ENCODE assay signal across 1 cellular context in the genomic region with DNA sequence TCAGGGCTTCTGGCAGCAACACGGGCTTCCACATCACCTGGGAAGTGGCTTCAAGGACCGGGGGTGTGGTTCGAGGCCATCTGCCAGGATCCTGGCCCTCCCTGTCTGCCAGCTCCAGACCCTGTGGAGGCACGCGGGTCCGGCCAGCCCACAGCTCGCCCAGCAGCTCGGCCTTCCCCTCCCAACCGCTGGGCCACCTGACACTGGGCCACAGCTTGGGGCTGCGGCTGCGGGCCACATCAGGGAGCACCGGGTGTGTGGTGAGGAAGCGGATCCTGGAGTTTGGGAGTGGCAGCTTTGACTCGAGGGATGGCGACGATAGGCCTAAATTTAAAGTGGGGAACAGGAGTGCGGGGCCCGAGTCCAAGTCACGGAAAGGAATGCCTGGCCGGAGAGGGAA.
TF ChIP-seq lines count a peak whose summit lies in the region.

No MANE protein-coding gene starts in this region.

TF ChIP-seq in SK-N-SH, 30 proteins besides CTCF, POLR2A, EP300 and RAD21:
- TF ChIP-seq RXRA (IDR thresholded peaks at IDR 0.05; ENCODE audit: borderline replicate concordance, low read depth), result no peak
- no peak for TF ChIP-seq EZH2phosphoT487 (IDR thresholded peaks at IDR 0.05; ENCODE audit: borderline replicate concordance, low read depth)
- TF ChIP-seq TCF12 (IDR thresholded peaks at IDR 0.05), result no peak
- TF ChIP-seq RFX5 (IDR thresholded peaks at IDR 0.05; ENCODE audit: low read length), result no peak
- TF ChIP-seq PBX3 (IDR thresholded peaks at IDR 0.05), result no peak
- no peak for TF ChIP-seq USF2 (IDR thresholded peaks at IDR 0.05; ENCODE audit: borderline replicate concordance, low read depth, low read length)
- TF ChIP-seq USF1 (IDR thresholded peaks at IDR 0.05; ENCODE audit: borderline replicate concordance, low read depth), result no peak
- TF ChIP-seq POLR2AphosphoS5 (IDR thresholded peaks at IDR 0.05; ENCODE audit: low read depth, low read length), result no peak
- no peak for TF ChIP-seq IRF3 (IDR thresholded peaks at IDR 0.05; ENCODE audit: low read depth, low read length)
- TF ChIP-seq NFIC (IDR thresholded peaks at IDR 0.05; ENCODE audit: borderline replicate concordance), result no peak
